Comparison of ENCODE assay signal across 1 cellular context in the genomic region with DNA sequence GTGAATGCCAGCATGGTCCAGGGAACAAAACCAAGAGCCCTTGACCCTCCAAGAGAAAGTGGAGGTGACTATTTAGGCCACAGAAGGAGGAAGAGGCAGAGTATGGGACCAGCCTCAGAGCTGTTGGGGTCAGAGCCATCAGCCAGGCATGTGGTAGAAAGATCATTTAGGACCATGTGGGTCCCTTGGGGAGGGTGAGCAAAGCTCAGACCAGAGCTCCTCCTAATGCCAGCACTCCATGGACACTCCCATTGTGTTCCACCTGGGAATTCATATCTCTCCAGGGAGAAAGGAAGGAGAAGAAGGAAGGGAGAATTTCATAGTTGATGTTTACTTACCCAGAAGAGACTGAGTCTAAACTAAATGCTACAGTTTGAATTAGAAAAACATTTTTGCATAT.
TF ChIP-seq lines count a peak whose summit lies in the region.

No MANE protein-coding gene starts in this region.

TF ChIP-seq in H1, 55 proteins besides CTCF, POLR2A, EP300 and RAD21:
- no peak for TF ChIP-seq TAF7 (optimal IDR thresholded peaks at IDR 0.05; ENCODE audit: borderline replicate concordance, low read depth, low read length)
- no peak for TF ChIP-seq BCL11A (IDR thresholded peaks at IDR 0.05; ENCODE audit: low read depth in 2 of 2, low read length in 2 of 2)
- no peak for TF ChIP-seq SRF (IDR thresholded peaks at IDR 0.05; ENCODE audit: low read depth, low read length)
- TF ChIP-seq ATF3 (IDR thresholded peaks at IDR 0.05; ENCODE audit: insufficient read depth, low read depth, low read length), result no peak
- no peak for TF ChIP-seq CEBPB (IDR thresholded peaks at IDR 0.05; ENCODE audit: low read depth, low read length)
- no peak for TF ChIP-seq POU5F1 (IDR thresholded peaks at IDR 0.05; ENCODE audit: low read depth, low read length)
- no peak for TF ChIP-seq JUN (IDR thresholded peaks at IDR 0.05; ENCODE audit: low read depth, low read length)
- TF ChIP-seq FOSL1 (IDR thresholded peaks at IDR 0.05; ENCODE audit: insufficient read depth, low read depth, low read length), result no peak
